Comparison of ENCODE assay signal across 1 cellular context in genomic region chr17:1362964-1363363, GRCh38.
TF ChIP-seq lines count a peak whose summit lies in the region.

No MANE protein-coding gene starts in this region.

TF ChIP-seq in HepG2, 621 proteins besides CTCF, POLR2A, EP300 and RAD21:
- peak; percentile 90 for TF ChIP-seq RBM22 (optimal IDR thresholded peaks at IDR 0.05; ENCODE audit: low read length)
- TF ChIP-seq NCOR1 (IDR thresholded peaks at IDR 0.05; ENCODE audit: borderline replicate concordance, low read length), result no peak
